Comparison of ENCODE assay signal across 2 cellular contexts in genomic region chr1:147217142-147217541, GRCh38.
TF ChIP-seq lines count a peak whose summit lies in the region.

No MANE protein-coding gene starts in this region.

TF ChIP-seq in HepG2, 621 proteins besides CTCF, POLR2A, EP300 and RAD21 (continues in another document):
- no peak for TF ChIP-seq SAFB2 (CRISPR knock-in tag; IDR thresholded peaks at IDR 0.05; ENCODE audit: borderline replicate concordance, low read depth)
- TF ChIP-seq ZFP82 (CRISPR knock-in tag; IDR thresholded peaks at IDR 0.05; ENCODE audit: borderline replicate concordance), result 0 out of 2 replicates have a peak, but pooled peaks have one; percentile 26
- peak; percentile 72 for TF ChIP-seq RBFOX2 (IDR thresholded peaks at IDR 0.05; ENCODE audit: low read depth, low read length)
- TF ChIP-seq HNF4A (CRISPR knock-in tag; IDR thresholded peaks at IDR 0.05), result no peak
- TF ChIP-seq CREB3 (CRISPR knock-in tag; IDR thresholded peaks at IDR 0.05), result no peak
- TF ChIP-seq, protein P1, sequence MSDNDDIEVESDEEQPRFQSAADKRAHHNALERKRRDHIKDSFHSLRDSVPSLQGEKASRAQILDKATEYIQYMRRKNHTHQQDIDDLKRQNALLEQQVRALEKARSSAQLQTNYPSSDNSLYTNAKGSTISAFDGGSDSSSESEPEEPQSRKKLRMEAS (IDR thresholded peaks at IDR 0.05), result no peak
- TF ChIP-seq, protein P2, sequence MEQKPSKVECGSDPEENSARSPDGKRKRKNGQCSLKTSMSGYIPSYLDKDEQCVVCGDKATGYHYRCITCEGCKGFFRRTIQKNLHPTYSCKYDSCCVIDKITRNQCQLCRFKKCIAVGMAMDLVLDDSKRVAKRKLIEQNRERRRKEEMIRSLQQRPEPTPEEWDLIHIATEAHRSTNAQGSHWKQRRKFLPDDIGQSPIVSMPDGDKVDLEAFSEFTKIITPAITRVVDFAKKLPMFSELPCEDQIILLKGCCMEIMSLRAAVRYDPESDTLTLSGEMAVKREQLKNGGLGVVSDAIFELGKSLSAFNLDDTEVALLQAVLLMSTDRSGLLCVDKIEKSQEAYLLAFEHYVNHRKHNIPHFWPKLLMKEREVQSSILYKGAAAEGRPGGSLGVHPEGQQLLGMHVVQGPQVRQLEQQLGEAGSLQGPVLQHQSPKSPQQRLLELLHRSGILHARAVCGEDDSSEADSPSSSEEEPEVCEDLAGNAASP (CRISPR knock-in tag; IDR thresholded peaks at IDR 0.05; ENCODE audit: borderline replicate concordance), result no peak
- no peak for TF ChIP-seq FOXO1 (CRISPR knock-in tag; IDR thresholded peaks at IDR 0.05)
- TF ChIP-seq ZNF704 (CRISPR knock-in tag; IDR thresholded peaks at IDR 0.05; ENCODE audit: borderline replicate concordance), result no peak
- no peak for TF ChIP-seq TBL1XR1 (IDR thresholded peaks at IDR 0.05; ENCODE audit: borderline replicate concordance, low read length, partially characterized antibody)
- TF ChIP-seq HNRNPL (IDR thresholded peaks at IDR 0.05; ENCODE audit: low read depth, low read length), result 0 out of 2 replicates have a peak, but pooled peaks have one; percentile 28
- TF ChIP-seq CSRNP2 (CRISPR knock-in tag; conservative IDR thresholded peaks at IDR 0.05; ENCODE audit: low read depth), result no peak
- peak; percentile 37; the same call in 1 of the 2 replicates for TF ChIP-seq ZNF687 (CRISPR knock-in tag; IDR thresholded peaks at IDR 0.05)
- no peak for TF ChIP-seq ZNF703 (CRISPR knock-in tag; IDR thresholded peaks at IDR 0.05; ENCODE audit: borderline replicate concordance)

TF ChIP-seq in K562, 482 proteins besides CTCF, POLR2A, EP300 and RAD21:
- TF ChIP-seq, protein P3, sequence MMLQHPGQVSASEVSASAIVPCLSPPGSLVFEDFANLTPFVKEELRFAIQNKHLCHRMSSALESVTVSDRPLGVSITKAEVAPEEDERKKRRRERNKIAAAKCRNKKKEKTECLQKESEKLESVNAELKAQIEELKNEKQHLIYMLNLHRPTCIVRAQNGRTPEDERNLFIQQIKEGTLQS (IDR thresholded peaks at IDR 0.05), result peak; percentile 49; the same call in 1 of the 2 replicates
- TF ChIP-seq, protein P3 (CRISPR knock-in tag; conservative IDR thresholded peaks at IDR 0.05), result no peak
- TF ChIP-seq CEBPG (CRISPR knock-in tag; IDR thresholded peaks at IDR 0.05) (no peak), CEBPG (tag; conservative IDR thresholded peaks at IDR 0.05 in 1 of 2, IDR thresholded peaks at IDR 0.05 in 1 of 2) (peak; percentile 43 to 78; a peak in 3 of 4 replicates), HLTF (IDR thresholded peaks at IDR 0.05) (no peak), CEBPB (tag; IDR thresholded peaks at IDR 0.05) (peak; percentile 39; the same call in 1 of the 2 replicates)
